8 cellular contexts compared by ENCODE assay signal in the genomic region with DNA sequence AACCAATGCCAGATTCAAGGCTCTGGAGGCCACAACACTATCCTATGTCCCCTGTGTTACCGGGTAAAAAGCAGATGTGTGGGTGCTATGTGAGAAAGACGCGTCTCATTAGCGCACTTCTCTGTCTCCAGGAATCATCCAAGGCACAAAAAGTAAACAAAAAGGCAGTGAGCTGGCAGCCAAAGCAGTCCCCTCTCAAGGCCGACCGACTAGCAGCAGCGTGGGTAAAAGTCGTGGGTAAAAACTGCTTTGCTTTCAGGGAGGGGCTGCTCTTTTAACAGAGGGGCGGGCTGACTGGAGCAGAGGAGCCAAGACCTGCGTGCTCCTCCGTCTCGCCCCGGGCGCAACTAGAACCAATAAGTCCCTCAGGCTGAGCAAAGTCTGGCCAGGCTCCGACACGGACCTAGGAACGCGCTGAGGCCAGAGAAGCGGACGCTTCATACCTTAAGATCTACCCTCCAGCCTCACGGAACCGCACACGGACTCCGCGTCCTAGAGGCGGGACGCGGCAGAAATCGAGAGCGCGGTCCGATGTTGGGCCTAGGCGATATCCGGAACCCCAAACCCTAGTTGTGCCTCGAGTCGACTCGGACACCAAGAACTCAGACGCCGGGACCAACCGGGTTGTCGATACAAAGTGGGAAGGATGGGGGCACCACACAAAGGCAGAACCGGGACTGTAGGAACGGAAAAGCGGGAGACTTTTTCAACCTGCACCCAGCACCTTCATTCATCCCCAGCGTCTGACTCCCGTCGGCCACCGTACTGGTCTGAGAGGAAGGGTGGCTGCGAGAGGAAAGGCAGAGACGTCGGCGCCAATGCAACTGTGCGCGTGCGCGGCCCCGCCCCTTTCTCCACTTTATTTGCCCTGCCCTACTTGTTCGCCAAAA. TPM values are rescaled to one million over a fixed set of nuclear protein-coding genes. Genes with fewer than 3 reads are reported as not detected.
DNase-seq lines count a peak whose midpoint lies in the region; ATAC-seq, FAIRE-seq and TF ChIP-seq lines count a peak whose summit lies in the region.

A gene with protein sequence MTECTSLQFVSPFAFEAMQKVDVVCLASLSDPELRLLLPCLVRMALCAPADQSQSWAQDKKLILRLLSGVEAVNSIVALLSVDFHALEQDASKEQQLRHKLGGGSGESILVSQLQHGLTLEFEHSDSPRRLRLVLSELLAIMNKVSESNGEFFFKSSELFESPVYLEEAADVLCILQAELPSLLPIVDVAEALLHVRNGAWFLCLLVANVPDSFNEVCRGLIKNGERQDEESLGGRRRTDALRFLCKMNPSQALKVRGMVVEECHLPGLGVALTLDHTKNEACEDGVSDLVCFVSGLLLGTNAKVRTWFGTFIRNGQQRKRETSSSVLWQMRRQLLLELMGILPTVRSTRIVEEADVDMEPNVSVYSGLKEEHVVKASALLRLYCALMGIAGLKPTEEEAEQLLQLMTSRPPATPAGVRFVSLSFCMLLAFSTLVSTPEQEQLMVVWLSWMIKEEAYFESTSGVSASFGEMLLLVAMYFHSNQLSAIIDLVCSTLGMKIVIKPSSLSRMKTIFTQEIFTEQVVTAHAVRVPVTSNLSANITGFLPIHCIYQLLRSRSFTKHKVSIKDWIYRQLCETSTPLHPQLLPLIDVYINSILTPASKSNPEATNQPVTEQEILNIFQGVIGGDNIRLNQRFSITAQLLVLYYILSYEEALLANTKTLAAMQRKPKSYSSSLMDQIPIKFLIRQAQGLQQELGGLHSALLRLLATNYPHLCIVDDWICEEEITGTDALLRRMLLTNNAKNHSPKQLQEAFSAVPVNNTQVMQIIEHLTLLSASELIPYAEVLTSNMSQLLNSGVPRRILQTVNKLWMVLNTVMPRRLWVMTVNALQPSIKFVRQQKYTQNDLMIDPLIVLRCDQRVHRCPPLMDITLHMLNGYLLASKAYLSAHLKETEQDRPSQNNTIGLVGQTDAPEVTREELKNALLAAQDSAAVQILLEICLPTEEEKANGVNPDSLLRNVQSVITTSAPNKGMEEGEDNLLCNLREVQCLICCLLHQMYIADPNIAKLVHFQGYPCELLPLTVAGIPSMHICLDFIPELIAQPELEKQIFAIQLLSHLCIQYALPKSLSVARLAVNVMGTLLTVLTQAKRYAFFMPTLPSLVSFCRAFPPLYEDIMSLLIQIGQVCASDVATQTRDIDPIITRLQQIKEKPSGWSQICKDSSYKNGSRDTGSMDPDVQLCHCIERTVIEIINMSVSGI (minus strand): TSS at position 772 of the 890 bp plus-strand sequence. CDS start 1,338 bp downstream, outside the sequence.

- peak within 1 kb of the TSS; percentile 96 for H3K27ac ChIP-seq in astrocyte (ENCODE audit: low read depth, low read length)

- peak within 1 kb of the TSS; percentile 99 for H3K9ac ChIP-seq in astrocyte (ENCODE audit: low read length)

- no peaks in the 10 kb centered on the region for H3K27me3 Mint-ChIP-seq in T-helper 2 cell treated with Interferon-gamma antibody and Interleukin-4, amounts not matched to agents 5 μg/mL and 100 μg/mL, for 36 hours (ENCODE audit: low read depth)
- H3K27me3 Mint-ChIP-seq in astrocyte (ENCODE audit: low read depth, unreplicated experiment), result no peaks in the 10 kb centered on the region

- in situ Hi-C loops in GM13977 (cut with MboI; ENCODE audit: low pct_unique_long_range_greater_than_20kb, low sequenced_read_pairs, unreplicated experiment), result no loop called here

- H3K9me3 ChIP-seq in astrocyte (ENCODE audit: insufficient read depth, low read depth, low read length), result no peaks in the 10 kb centered on the region

- peak within 1 kb of the TSS; percentile 92 for H3K4me3 Mint-ChIP-seq in T-helper 2 cell treated with Interferon-gamma antibody and Interleukin-4, amounts not matched to agents 5 μg/mL and 100 μg/mL, for 36 hours
- H3K4me3 Mint-ChIP-seq in astrocyte (ENCODE audit: unreplicated experiment), result peak within 1 kb of the TSS; percentile 94

- H3K36me3 Mint-ChIP-seq in T-helper 2 cell treated with Interferon-gamma antibody and Interleukin-4, amounts not matched to agents 5 μg/mL and 100 μg/mL, for 36 hours (ENCODE audit: low read depth), result peaks cover 9% of the 10 kb centered on the region
- H3K36me3 Mint-ChIP-seq in astrocyte (ENCODE audit: low read depth, unreplicated experiment), result peaks cover 2% of the 10 kb centered on the region

- no peaks in the 10 kb centered on the region for H4K20me1 ChIP-seq in astrocyte (ENCODE audit: insufficient read depth, low read length)

- peak within 1 kb of the TSS; percentile 91 for H3K27ac Mint-ChIP-seq in T-helper 2 cell treated with Interferon-gamma antibody and Interleukin-4, amounts not matched to agents 5 μg/mL and 100 μg/mL, for 36 hours
- H3K27ac Mint-ChIP-seq in astrocyte (ENCODE audit: unreplicated experiment), result peak within 1 kb of the TSS; percentile 95

- H3K4me3 ChIP-seq in astrocyte (ENCODE audit: insufficient read depth, low read depth, low read length), result peak within 1 kb of the TSS; percentile 99

- peak within 1 kb of the TSS; percentile 94 for H3K4me2 ChIP-seq in astrocyte (ENCODE audit: low read length)

- no peaks in the 10 kb centered on the region for H3K9me3 Mint-ChIP-seq in T-helper 2 cell treated with Interferon-gamma antibody and Interleukin-4, amounts not matched to agents 5 μg/mL and 100 μg/mL, for 36 hours
- H3K9me3 Mint-ChIP-seq in astrocyte (ENCODE audit: unreplicated experiment), result no peaks in the 10 kb centered on the region

- peak; percentile 92 for DNase-seq in GM13977 (ENCODE audit: low spot score)
- peak; percentile 69 for DNase-seq in NCI-H2029 (lab: John Stamatoyannopoulos, UW)
- DNase-seq in T-helper 2 cell treated with Interferon-gamma antibody and Interleukin-4, amounts not matched to agents 5 μg/mL and 100 μg/mL, for 36 hours (ENCODE audit: low spot score), result peak; percentile 94
- peak; percentile 95 for DNase-seq in astrocyte (ENCODE audit: low read depth)
- peak; percentile 87 to 88 for DNase-seq in hippocampal formation (lab: John Stamatoyannopoulos, UW)
- peak; percentile 95 for DNase-seq in retina

- ATAC-seq in HG02973 (IDR thresholded peaks at IDR 0.05; ENCODE audit: unreplicated experiment) (peak; percentile 65), GM18858 (IDR thresholded peaks at IDR 0.05; ENCODE audit: unreplicated experiment) (no peak)

- H2AFZ ChIP-seq in astrocyte (ENCODE audit: low read depth, low read length), result peak within 1 kb of the TSS; percentile 88

- peaks cover 4% of the 10 kb centered on the region for H3K36me3 ChIP-seq in astrocyte (ENCODE audit: insufficient read depth, low read length)

- TF ChIP-seq CTCF in GM13977 (IDR thresholded peaks at IDR 0.05; ENCODE audit: extremely low read depth, insufficient read depth, missing control alignments) (no peak), astrocyte (IDR thresholded peaks at IDR 0.05; ENCODE audit: insufficient read depth, low read depth, low read length) (no peak)

- H3K4me1 Mint-ChIP-seq in T-helper 2 cell treated with Interferon-gamma antibody and Interleukin-4, amounts not matched to agents 5 μg/mL and 100 μg/mL, for 36 hours (ENCODE audit: low read depth), result peaks cover 19% of the 10 kb centered on the region
- H3K4me1 Mint-ChIP-seq in astrocyte (ENCODE audit: low read depth, unreplicated experiment), result no peaks in the 10 kb centered on the region

- FAIRE-seq in astrocyte (lab: Jason Lieb, UNC), result no peak

- H3K27me3 ChIP-seq in astrocyte (ENCODE audit: insufficient read depth, low read length), result no peaks in the 10 kb centered on the region

- peaks cover 9% of the 10 kb centered on the region for H3K4me1 ChIP-seq in astrocyte (ENCODE audit: insufficient read depth, low read length)

- peaks cover 14% of the 10 kb centered on the region for H3K79me2 ChIP-seq in astrocyte (ENCODE audit: insufficient read depth, low read length)

RNA-seq across cellular contexts. Expression of the gene that starts here (rescaled TPM):
- total RNA-seq in astrocyte, result 9.3 and 9.9 TPM in 2 replicates
